Comparison of ENCODE assay signal across 21 cellular contexts in the genomic region with DNA sequence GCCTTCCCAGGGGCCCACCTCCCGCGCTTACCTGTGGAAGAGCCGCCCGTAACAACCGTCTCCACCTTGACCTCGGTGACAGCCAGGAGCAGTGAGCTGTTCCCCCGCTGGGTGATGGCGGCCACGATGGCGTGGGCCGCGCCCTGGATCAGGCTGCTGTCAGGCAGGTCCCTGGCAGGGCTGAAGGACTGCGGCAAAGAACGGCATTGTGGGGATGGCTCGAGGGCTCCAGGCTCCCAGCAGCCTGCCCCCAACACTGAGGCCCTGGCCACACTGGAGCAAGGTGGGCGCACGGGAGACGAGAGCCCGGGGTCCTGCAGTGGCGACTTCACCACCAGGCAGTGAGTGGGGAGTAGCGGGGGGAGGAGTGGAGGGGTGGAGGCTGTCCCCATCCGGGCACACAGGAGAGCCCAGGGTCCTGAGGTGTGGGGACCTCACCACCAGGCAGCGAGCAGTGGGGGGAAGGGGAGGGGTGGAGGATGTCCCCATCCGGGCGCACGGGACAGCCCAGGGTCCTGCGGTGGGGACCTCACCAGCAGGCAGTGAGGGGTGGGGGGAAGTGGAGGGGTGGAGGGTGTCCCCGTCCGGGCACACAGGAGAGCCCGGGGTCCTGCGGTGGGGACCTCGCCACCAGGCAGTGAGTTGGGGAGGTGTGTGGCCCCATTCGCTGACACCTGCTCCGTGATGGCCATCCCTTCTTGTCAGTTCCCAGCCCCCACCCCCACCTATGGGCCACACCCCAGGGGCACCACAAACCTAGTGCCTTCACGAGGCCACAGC. TPM values are rescaled to one million over a fixed set of nuclear protein-coding genes. Genes with fewer than 3 reads are reported as not detected.
DNase-seq lines count a peak whose midpoint lies in the region; ATAC-seq, FAIRE-seq and TF ChIP-seq lines count a peak whose summit lies in the region.
"Had no signal": no experiment of that assay in that cellular context is flagged by ENCODE, and none has a peak within 500 bp of the region (broad histone marks: within the 10 kb centered on the region; RNA-seq: fewer than 3 reads in every experiment).

No MANE protein-coding gene starts in this region.

- no peak overlapping the region for H3K4me3 ChIP-seq in right lobe of liver
- H3K4me3 ChIP-seq in HepG2 (replicated peaks in 1 of 3; ENCODE audit: insufficient read depth in 1 of 3, low read depth in 2 of 3, low read length in 3 of 3) = no peak overlapping the region
- no peak overlapping the region for H3K4me3 ChIP-seq in HEK293 (ENCODE audit: low read depth, low read length)
- no peak overlapping the region for H3K4me3 ChIP-seq in tibial artery
- H3K4me3 ChIP-seq: gastroesophageal sphincter, stomach, thyroid gland had no signal

- TF ChIP-seq CTCF in right lobe of liver (IDR thresholded peaks at IDR 0.05) (no peak), HepG2 (CRISPR knock-in tag; IDR thresholded peaks at IDR 0.05) (no peak), HEK293 (tag by site-specific recombination; IDR thresholded peaks at IDR 0.05) (no peak), tibial artery (IDR thresholded peaks at IDR 0.05) (no peak)

- in situ Hi-C loops in HepG2 (cut with HindIII; ENCODE audit: extremely low pct_ligation_motif_present, low pct_unique_long_range_greater_than_20kb) = loop anchor here (10.0 kb wide), 1 partner anchor 49 kb away; no protein-coding TSS in a partner anchor

- ATAC-seq in right lobe of liver = no peak
- ATAC-seq in HepG2 = no peak
- no peak for ATAC-seq in GM21515 (IDR thresholded peaks at IDR 0.05; ENCODE audit: unreplicated experiment)
- ATAC-seq: activated CD8-positive, alpha-beta T cell treated with anti-CD3 and anti-CD28 coated beads, Interleukin-2, amount 10 ng/mL, durations not matched to agents 7 days and 5 days; gastroesophageal sphincter had no signal

- TF ChIP-seq RAD21 in HepG2 (CRISPR knock-in tag; IDR thresholded peaks at IDR 0.05) = no peak

- H4K20me1 ChIP-seq in HepG2 (ENCODE audit: insufficient read depth, low read length) = no peaks in the 10 kb centered on the region

- peak in 2 of 3 donors; percentile 33 to 47 for DNase-seq in right lobe of liver
- DNase-seq in HepG2 (ENCODE audit: low spot score) = no peak
- peak; percentile 43 for DNase-seq in islet precursor cell
- DNase-seq in tibial artery = peak; percentile 5 to 43
- DNase-seq in erythroblast (lab: John Stamatoyannopoulos, UW) = no peak
- DNase-seq: activated CD8-positive, alpha-beta T cell treated with anti-CD3 and anti-CD28 coated beads, Interleukin-2, amount 10 ng/mL, durations not matched to agents 7 days and 5 days; COR-L47; HFFc6; hypothalamus; NCI-H146; NCI-H226; NCI-H526 treated with DMSO at 0.1 percent for 48 hours; NK-92 treated with Interleukin-12 subunit alpha and Interleukin-12 subunit beta, amount 100 ng/mL, for 24 hours; SHP77; stomach; thyroid gland had no signal

- no peaks in the 10 kb centered on the region for H3K36me3 ChIP-seq in right lobe of liver
- no peaks in the 10 kb centered on the region for H3K36me3 ChIP-seq in HepG2 (replicated peaks in 1 of 2; ENCODE audit: control insufficient read depth in 1 of 2, insufficient read depth in 2 of 2, low read length in 2 of 2)
- H3K36me3 ChIP-seq in HEK293 (ENCODE audit: control insufficient read depth in 2 of 2, insufficient read depth in 1 of 2, low read length in 2 of 2) = peaks cover 0 to 76% of the 10 kb centered on the region in 2 experiments; a peak in 1 of 3 replicates
- H3K36me3 ChIP-seq in tibial artery = peaks cover 0 to 55% (median 33%) of the 10 kb centered on the region in 3 donors
- H3K36me3 ChIP-seq: thyroid gland had no signal

- H3K9ac ChIP-seq in HepG2 (ENCODE audit: insufficient read depth, low read depth, low read length) = no peak overlapping the region

- no peak for TF ChIP-seq POLR2A in right lobe of liver (IDR thresholded peaks at IDR 0.05)
- no peak for TF ChIP-seq POLR2A in HepG2 (IDR thresholded peaks at IDR 0.05; ENCODE audit: insufficient read depth in 1 of 2, low read depth in 2 of 2, low read length in 2 of 2)
- TF ChIP-seq POLR2A in erythroblast (IDR thresholded peaks at IDR 0.05; ENCODE audit: low read length) = no peak

- POLR2A ChIA-PET in HepG2 (lab: Yijun Ruan, JAX) = no interaction called here
- POLR2A ChIA-PET in HEK293 (lab: Yijun Ruan, JAX) = no interaction called here

- intact Hi-C loops in right lobe of liver (cut with DNase I) = no loop called here
- intact Hi-C loops in HepG2 (cut with micrococcal nuclease; ENCODE audit: unreplicated experiment) = no loop called here
- intact Hi-C loops in tibial artery (cut with DNase I; ENCODE audit: low total_unique reads) = no loop called here

- H3K9me3 ChIP-seq in right lobe of liver (peaks cover 0 to 9% (median 0%) of the 10 kb centered on the region in 4 donors), HepG2 (ENCODE audit: low read length) (peaks cover 10% of the 10 kb centered on the region), HEK293 (ENCODE audit: control insufficient read depth, insufficient read depth, low read depth, low read length) (no peaks in the 10 kb centered on the region), tibial artery (peaks cover 5 to 23% (median 21%) of the 10 kb centered on the region in 3 donors)
- H3K9me3 ChIP-seq: thyroid gland had no signal

- H3K4me2 ChIP-seq in HepG2 (ENCODE audit: low read depth, low read length) = no peak overlapping the region

- H3K27ac ChIP-seq in right lobe of liver (no peak overlapping the region), HepG2 (ENCODE audit: extremely low read length, insufficient read depth, low read length) (no peak overlapping the region), HEK293 (ENCODE audit: extremely low read depth, low read depth, low read length) (no peak overlapping the region), tibial artery (no peak overlapping the region)
- H3K27ac ChIP-seq: C4-2B, gastroesophageal sphincter, stomach, thyroid gland had no signal

- CTCF ChIA-PET in HepG2 (lab: Yijun Ruan, JAX; ENCODE audit: low intra/inter-chr PET ratio, low total read pairs) = no interaction called here
- CTCF ChIA-PET in HEK293 (lab: Yijun Ruan, JAX) = no interaction called here

- no peak overlapping the region for H2AFZ ChIP-seq in HepG2 (ENCODE audit: low read length)

- FAIRE-seq in HepG2 (lab: Jason Lieb, UNC) = no peak
- FAIRE-seq: endothelial cell of umbilical vein had no signal

- H3K4me1 ChIP-seq in right lobe of liver = no peaks in the 10 kb centered on the region
- no peaks in the 10 kb centered on the region for H3K4me1 ChIP-seq in HepG2 (ENCODE audit: insufficient read depth, low read length)
- no peaks in the 10 kb centered on the region for H3K4me1 ChIP-seq in HEK293 (ENCODE audit: control insufficient read depth, insufficient read depth, low read length)
- no peaks in the 10 kb centered on the region for H3K4me1 ChIP-seq in tibial artery
- H3K4me1 ChIP-seq: gastroesophageal sphincter, stomach, thyroid gland had no signal

- no peaks in the 10 kb centered on the region for H3K79me2 ChIP-seq in HepG2 (ENCODE audit: insufficient read depth, low read length)

- no peaks in the 10 kb centered on the region for H3K27me3 ChIP-seq in right lobe of liver
- H3K27me3 ChIP-seq in HepG2 (ENCODE audit: control insufficient read depth in 1 of 2, insufficient read depth in 2 of 2, low read length in 2 of 2) = peaks cover 11 to 29% of the 10 kb centered on the region in 2 experiments; a peak in 4 of 5 replicates
- H3K27me3 ChIP-seq in tibial artery = no peaks in the 10 kb centered on the region
- H3K27me3 ChIP-seq: gastroesophageal sphincter, stomach, thyroid gland had no signal

- TF ChIP-seq EP300 in HepG2 (IDR thresholded peaks at IDR 0.05; ENCODE audit: low read depth in 2 of 2, low read length in 2 of 2) = no peak
- no peak for TF ChIP-seq EP300 in HepG2 (CRISPR knock-in tag; IDR thresholded peaks at IDR 0.05; ENCODE audit: borderline replicate concordance)

- WGBS in right lobe of liver (ENCODE audit: insufficient coverage, low coverage, low lambda C conversion rate, missing lambda C conversion rate) = 100% methylated on average over 1 of the region's 35 CpGs
- WGBS in HepG2 (ENCODE audit: low lambda C conversion rate) = 37% methylated on average over 10 of the region's 35 CpGs

- no TSS peak for BruUV-seq in HepG2 (replicated peaks; lab: Mats Ljungman, UMichigan)

RNA-seq across cellular contexts. Expression of gene JAG2, which starts 24.9 kb away (rescaled TPM):
- 1 to 10 TPM; 1.1 to 3.5 (median 1.2) TPM for total RNA-seq in right lobe of liver
- total RNA-seq in HepG2 (2016; rRNA removed; fragmentation: Illumina TruSeq; extraction: Trizol) = 0.04 TPM in 1 of 2 replicates, not detected in the other
- total RNA-seq in HepG2 (2016; cell fraction: cytosol; rRNA removed; fragmentation: Illumina TruSeq; extraction: Trizol; ENCODE audit: low read depth) = not detected in 2 replicates
- total RNA-seq in HepG2 (2016; cell fraction: insoluble cytoplasmic fraction; rRNA removed; fragmentation: Illumina TruSeq; extraction: Trizol) = not detected in 2 replicates
- not detected in 2 replicates for total RNA-seq in HepG2 (2016; cell fraction: membrane; rRNA removed; fragmentation: Illumina TruSeq; extraction: Trizol)
- not detected in 2 replicates for total RNA-seq in HepG2 (2016; cell fraction: nucleus; rRNA removed; fragmentation: Illumina TruSeq; extraction: Trizol)
- 0.16 and 0.22 TPM in 2 replicates for polyA plus RNA-seq in HepG2 (2011; rRNA removed)
- polyA plus RNA-seq in HepG2 (2011; cell fraction: cytosol; rRNA removed) = 0.04 and 0.10 TPM in 2 replicates
- 1.3 and 3.3 TPM in 2 replicates for polyA plus RNA-seq in HepG2 (2011; cell fraction: nucleus; rRNA removed)
- polyA plus RNA-seq in HepG2 (2012) = 0.16 TPM in 1 of 2 replicates, not detected in the other
- not detected in 2 replicates for polyA plus RNA-seq in HepG2 (2016; cell fraction: cytosol; fragmentation: Illumina TruSeq; extraction: Trizol; ENCODE audit: low read depth)
- polyA plus RNA-seq in HepG2 (2016; cell fraction: insoluble cytoplasmic fraction; fragmentation: Illumina TruSeq; extraction: Trizol; ENCODE audit: low read depth) = not detected in 2 replicates
- polyA plus RNA-seq in HepG2 (2016; cell fraction: membrane; fragmentation: Illumina TruSeq; extraction: Trizol; ENCODE audit: low read depth) = not detected in 2 replicates
- not detected in 2 replicates for polyA plus RNA-seq in HepG2 (2016; cell fraction: nucleus; fragmentation: Illumina TruSeq; extraction: Trizol; ENCODE audit: insufficient read depth, low read depth)
- 0.36 and 6.6 TPM in 2 replicates for polyA minus RNA-seq in HepG2 (2011; rRNA and poly(A)+ RNA removed; ENCODE audit: low replicate concordance)
- 0.44 TPM in 1 of 2 replicates, not detected in the other for polyA minus RNA-seq in HepG2 (2011; cell fraction: cytosol; rRNA and poly(A)+ RNA removed)
- polyA minus RNA-seq in HepG2 (2011; cell fraction: nucleus; rRNA and poly(A)+ RNA removed) = 0.13 TPM in 1 of 2 replicates, not detected in the other

RNA-seq across cellular contexts. Expression of gene NUDT14, which starts 37.5 kb away (rescaled TPM):
- total RNA-seq in right lobe of liver (10 to 100 TPM in 5 of 6 experiments, 1 to 10 TPM in 1; 9.0 to 27.4 (median 11.4) TPM), HepG2 (2016; rRNA removed; fragmentation: Illumina TruSeq; extraction: Trizol) (4.0 and 5.8 TPM in 2 replicates)
- 9.0 and 9.9 TPM in 2 replicates for total RNA-seq in HepG2 (2016; cell fraction: cytosol; rRNA removed; fragmentation: Illumina TruSeq; extraction: Trizol; ENCODE audit: low read depth)
- total RNA-seq in HepG2 (2016; cell fraction: insoluble cytoplasmic fraction; rRNA removed; fragmentation: Illumina TruSeq; extraction: Trizol) = 4.4 and 5.8 TPM in 2 replicates
- total RNA-seq in HepG2 (2016; cell fraction: membrane; rRNA removed; fragmentation: Illumina TruSeq; extraction: Trizol) = 7.1 and 10.6 TPM in 2 replicates
- total RNA-seq in HepG2 (2016; cell fraction: nucleus; rRNA removed; fragmentation: Illumina TruSeq; extraction: Trizol) = 2.4 and 2.7 TPM in 2 replicates
- 6.1 and 6.7 TPM in 2 replicates for polyA plus RNA-seq in HepG2 (2011; rRNA removed)
- polyA plus RNA-seq in HepG2 (2011; cell fraction: cytosol; rRNA removed) = 5.7 and 9.2 TPM in 2 replicates
- polyA plus RNA-seq in HepG2 (2011; cell fraction: nucleus; rRNA removed) = 5.6 and 6.5 TPM in 2 replicates
- 4.5 and 5.4 TPM in 2 replicates for polyA plus RNA-seq in HepG2 (2012)
- 11.3 and 13.8 TPM in 2 replicates for polyA plus RNA-seq in HepG2 (2016; cell fraction: cytosol; fragmentation: Illumina TruSeq; extraction: Trizol; ENCODE audit: low read depth)
- 4.0 and 5.1 TPM in 2 replicates for polyA plus RNA-seq in HepG2 (2016; cell fraction: insoluble cytoplasmic fraction; fragmentation: Illumina TruSeq; extraction: Trizol; ENCODE audit: low read depth)
- polyA plus RNA-seq in HepG2 (2016; cell fraction: membrane; fragmentation: Illumina TruSeq; extraction: Trizol; ENCODE audit: low read depth) = 7.8 and 10.1 TPM in 2 replicates
- 5.5 and 5.6 TPM in 2 replicates for polyA plus RNA-seq in HepG2 (2016; cell fraction: nucleus; fragmentation: Illumina TruSeq; extraction: Trizol; ENCODE audit: insufficient read depth, low read depth)
- 3.5 and 4.3 TPM in 2 replicates for polyA minus RNA-seq in HepG2 (2011; rRNA and poly(A)+ RNA removed; ENCODE audit: low replicate concordance)
- 1.3 and 3.4 TPM in 2 replicates for polyA minus RNA-seq in HepG2 (2011; cell fraction: cytosol; rRNA and poly(A)+ RNA removed)
- polyA minus RNA-seq in HepG2 (2011; cell fraction: nucleus; rRNA and poly(A)+ RNA removed) = 1.3 and 1.9 TPM in 2 replicates

Comparison
In these comparisons a context has a peak if more than half of its experiments do, and no peak if none do; other contexts are left out.
1. DNase-seq: peak in right lobe of liver (2 of 3), islet precursor cell (single experiment) and tibial artery (2 of 2); none in HepG2 (single experiment) and erythroblast (0 of 2).